Comparison of ENCODE assay signal across 11 cellular contexts in the genomic region with DNA sequence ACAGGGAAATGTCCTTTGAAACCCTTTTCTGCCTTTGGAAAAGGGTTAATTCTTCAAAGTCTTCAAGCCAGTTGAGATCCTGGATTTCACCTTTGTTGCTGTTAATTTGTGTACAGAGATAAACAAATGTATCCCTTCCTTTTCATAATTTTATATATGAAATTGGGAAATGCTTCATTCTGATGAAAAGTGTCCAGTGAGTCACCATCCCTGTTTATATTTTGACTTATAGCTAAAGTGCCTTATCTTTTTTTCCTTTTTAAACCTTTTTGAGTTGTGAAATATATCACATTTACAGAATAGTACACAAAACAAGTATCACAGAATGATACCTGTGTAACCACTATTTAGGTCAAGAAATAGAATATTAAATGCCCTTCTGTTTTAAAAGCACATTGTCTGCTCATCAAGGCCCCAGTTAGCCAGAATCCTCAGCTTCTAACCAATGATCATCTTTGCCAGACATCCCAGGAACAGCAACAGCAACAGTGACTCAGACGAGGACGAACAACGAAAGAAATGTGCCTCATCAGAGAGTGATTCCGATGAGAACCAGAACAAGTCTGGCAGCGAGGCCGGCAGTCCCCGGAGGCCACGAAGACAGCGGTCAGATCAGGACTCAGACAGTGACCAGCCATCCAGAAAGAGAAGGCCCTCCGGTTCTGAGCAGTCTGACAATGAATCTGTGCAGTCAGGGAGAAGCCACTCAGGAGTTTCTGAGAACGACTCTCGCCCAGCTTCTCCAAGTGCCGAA. TPM values are rescaled to one million over a fixed set of nuclear protein-coding genes. Genes with fewer than 3 reads are reported as not detected.
DNase-seq lines count a peak whose midpoint lies in the region; ATAC-seq, FAIRE-seq and TF ChIP-seq lines count a peak whose summit lies in the region.
"Had no signal": no experiment of that assay in that cellular context is flagged by ENCODE, and none has a peak within 500 bp of the region (broad histone marks: within the 10 kb centered on the region; RNA-seq: fewer than 3 reads in every experiment).

No MANE protein-coding gene starts in this region.

- intact Hi-C loops in lower lobe of right lung (cut with DNase I) = no loop called here

- no peaks in the 10 kb centered on the region for H3K9me3 Mint-ChIP-seq in HFFc6

- FAIRE-seq in RCC 7860 (lab: Jason Lieb, UNC) = no peak
- FAIRE-seq: bronchial epithelial cell had no signal

- no peak for TF ChIP-seq EP300 in suprapubic skin (IDR thresholded peaks at IDR 0.05)

- TF ChIP-seq POLR2A in suprapubic skin (IDR thresholded peaks at IDR 0.05) = no peak

- no peaks in the 10 kb centered on the region for H3K27me3 ChIP-seq in lower lobe of right lung (ENCODE audit: low read depth)
- H3K27me3 ChIP-seq in suprapubic skin = no peaks in the 10 kb centered on the region

- H3K36me3 Mint-ChIP-seq in HFFc6 (ENCODE audit: low read depth) = peaks cover 47% of the 10 kb centered on the region

- H3K4me3 ChIP-seq in lower lobe of right lung = no peak overlapping the region
- no peak overlapping the region for H3K4me3 ChIP-seq in suprapubic skin

- H3K27me3 Mint-ChIP-seq in HFFc6 (ENCODE audit: insufficient read depth) = no peaks in the 10 kb centered on the region

- H3K4me1 ChIP-seq in lower lobe of right lung (peaks cover 11% of the 10 kb centered on the region), suprapubic skin (peaks cover 12% of the 10 kb centered on the region)

- peaks cover 35% of the 10 kb centered on the region for H3K4me1 Mint-ChIP-seq in HFFc6 (ENCODE audit: low read depth)

- TF ChIP-seq CTCF in HFFc6 (IDR thresholded peaks at IDR 0.05) (no peak), lower lobe of right lung (IDR thresholded peaks at IDR 0.05) (no peak), suprapubic skin (IDR thresholded peaks at IDR 0.05) (no peak)

- H3K9me3 ChIP-seq in lower lobe of right lung = no peaks in the 10 kb centered on the region
- H3K9me3 ChIP-seq in suprapubic skin = no peaks in the 10 kb centered on the region

- peak; percentile 16 to 45 for ATAC-seq in lower lobe of right lung
- ATAC-seq in GM18519 (IDR thresholded peaks at IDR 0.05; ENCODE audit: low FRiP score, unreplicated experiment) = no peak

- H3K4me3 Mint-ChIP-seq in HFFc6 = peak overlapping the region; percentile 70

- H3K36me3 ChIP-seq in lower lobe of right lung (peaks cover 30% of the 10 kb centered on the region), suprapubic skin (peaks cover 62% of the 10 kb centered on the region)

- H3K27ac Mint-ChIP-seq in HFFc6 = peak overlapping the region; percentile 97

- WGBS in suprapubic skin = 63% methylated on average over 13 of the region's 13 CpGs

- peak; percentile 88 for DNase-seq in HFFc6
- no peak for DNase-seq in lower lobe of right lung
- peak in 1 of 2 donors; percentile 74 for DNase-seq in suprapubic skin (ENCODE audit: low spot score in 2 of 2)
- DNase-seq in RCC 7860 (ENCODE audit: low spot score) = no peak
- DNase-seq in NCI-H2227 treated with DMSO at 0.1 percent for 48 hours (lab: John Stamatoyannopoulos, UW) = no peak
- no peak for DNase-seq in NCI-H2196 (lab: John Stamatoyannopoulos, UW; ENCODE audit: unreplicated experiment)
- DNase-seq: NCI-H1417; stimulated activated naive CD4-positive, alpha-beta T cell had no signal

- H3K27ac ChIP-seq in cingulate gyrus (ENCODE audit: low read depth, low read length) = peak overlapping the region; percentile 25
- peak overlapping the region; percentile 12 for H3K27ac ChIP-seq in lower lobe of right lung
- peak overlapping the region; percentile 71 for H3K27ac ChIP-seq in suprapubic skin

RNA-seq across cellular contexts. Expression of gene CTR9, which starts 27.3 kb away (rescaled TPM):
- 10 to 100 TPM; 38.5 to 49.9 (median 44.2) TPM for total RNA-seq in HFFc6 (2021; fragmentation: NEBNext Ultra II Directional; extraction: Animal tissue kit (Norgen Biotek cat#: 25700))
- total RNA-seq in lower lobe of right lung (30.2 TPM), suprapubic skin (10 to 100 TPM; 28.6 to 34.1 (median 30.5) TPM)

RNA-seq across cellular contexts. Expression of gene EIF4G2, which starts 30.3 kb away (rescaled TPM):
- 1,000 to 10,000 TPM; 1,163 to 1,334 (median 1,242) TPM for total RNA-seq in HFFc6 (2021; fragmentation: NEBNext Ultra II Directional; extraction: Animal tissue kit (Norgen Biotek cat#: 25700))
- total RNA-seq in lower lobe of right lung = 778 TPM
- 100 to 1,000 TPM; 439 to 593 (median 477) TPM for total RNA-seq in suprapubic skin

Comparison
In these comparisons a context has a peak if more than half of its experiments do, and no peak if none do; other contexts are left out.
1. H3K27ac ChIP-seq: peak in every context shown above with its lines; median percentile 71 in suprapubic skin; 25 in cingulate gyrus; 12 in lower lobe of right lung.